ENCODE assay signal across 11 cellular contexts in the genomic region with DNA sequence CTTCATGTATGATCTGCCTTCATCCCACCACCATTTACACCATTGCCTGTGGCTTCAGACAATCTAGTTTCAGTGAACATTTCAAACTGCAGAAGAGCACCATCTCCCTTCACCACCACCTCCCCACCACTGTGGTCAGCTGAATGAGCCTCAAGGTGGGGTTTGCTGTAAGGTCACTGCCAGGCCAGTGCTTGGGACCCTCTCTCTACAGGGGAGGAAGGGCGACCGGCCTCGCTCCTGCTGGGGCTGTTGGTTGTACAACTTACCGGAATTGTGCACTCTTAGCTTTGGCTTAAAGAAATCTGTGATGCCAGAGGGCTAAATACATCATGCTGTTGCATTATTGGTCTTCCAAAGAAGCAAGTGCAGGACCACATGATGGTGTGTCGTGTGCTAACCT. TPM values are rescaled to one million over a fixed set of nuclear protein-coding genes. Genes with fewer than 3 reads are reported as not detected.
DNase-seq lines count a peak whose midpoint lies in the region; ATAC-seq and TF ChIP-seq lines count a peak whose summit lies in the region.
"Had no signal": no experiment of that assay in that cellular context is flagged by ENCODE, and none has a peak within 500 bp of the region (broad histone marks: within the 10 kb centered on the region; RNA-seq: fewer than 3 reads in every experiment).

No MANE protein-coding gene starts in this region.

- BruUV-seq in Calu3 (replicated peaks; lab: Mats Ljungman, UMichigan), result no TSS peak

- H3K27me3 ChIP-seq in Loucy (ENCODE audit: insufficient read depth, low read length, poor library complexity, severe bottlenecking), result no peaks in the 10 kb centered on the region
- no peaks in the 10 kb centered on the region for H3K27me3 ChIP-seq in osteoblast (ENCODE audit: insufficient read depth, low read length)

- CTCF ChIA-PET in Calu3 (lab: Charles Lee), result interaction anchor here (1.4 kb wide), 1 partner anchor 166 kb away, joined by 3 read pairs; no protein-coding TSS in a partner anchor

- peak overlapping the region; percentile 99 for H3K27ac ChIP-seq in osteoblast (ENCODE audit: low read depth, low read length)

- H3K9me2 ChIP-seq in Loucy (replicated peaks; ENCODE audit: low read depth, low read length), result no peaks in the 10 kb centered on the region

- no peaks in the 10 kb centered on the region for H3K27me3 Mint-ChIP-seq in Calu3 (ENCODE audit: unreplicated experiment)
- no peaks in the 10 kb centered on the region for H3K27me3 Mint-ChIP-seq in central memory CD8-positive, alpha-beta T cell

- H3K4me2 ChIP-seq in Loucy (ENCODE audit: low read depth, low read length, poor library complexity, severe bottlenecking), result peak overlapping the region; percentile 66
- H3K4me2 ChIP-seq in osteoblast (ENCODE audit: insufficient read depth, low read length), result peak overlapping the region; percentile 71

- peaks cover 72% of the 10 kb centered on the region for H3K36me3 Mint-ChIP-seq in Calu3 (ENCODE audit: insufficient read depth, unreplicated experiment)
- H3K36me3 Mint-ChIP-seq in central memory CD8-positive, alpha-beta T cell (ENCODE audit: insufficient read depth), result peaks cover 3% of the 10 kb centered on the region

- H3K4me1 ChIP-seq in Loucy (ENCODE audit: insufficient read depth, low read length, poor library complexity, severe bottlenecking), result peaks cover 40% of the 10 kb centered on the region
- H3K4me1 ChIP-seq in osteoblast (ENCODE audit: insufficient read depth, low read length), result peaks cover 59% of the 10 kb centered on the region

- H3K4me1 Mint-ChIP-seq in Calu3 (ENCODE audit: low read depth, unreplicated experiment), result peaks cover 68% of the 10 kb centered on the region
- H3K4me1 Mint-ChIP-seq in central memory CD8-positive, alpha-beta T cell, result peaks cover 57% of the 10 kb centered on the region

- no peaks in the 10 kb centered on the region for H3K9me3 ChIP-seq in Loucy (ENCODE audit: insufficient read depth, low read depth, low read length)
- H3K9me3 ChIP-seq in osteoblast (ENCODE audit: low read depth, low read length), result no peaks in the 10 kb centered on the region
- H3K9me3 ChIP-seq: thoracic aorta had no signal

- ATAC-seq in central memory CD8-positive, alpha-beta T cell (replicated peaks; ENCODE audit: extremely low read depth, poor library complexity, severe bottlenecking), result no peak
- ATAC-seq in GM21390 (IDR thresholded peaks at IDR 0.05; ENCODE audit: unreplicated experiment), result no peak

- H3K4me3 Mint-ChIP-seq in Calu3 (ENCODE audit: low read depth, unreplicated experiment), result peak overlapping the region; percentile 59
- no peak overlapping the region for H3K4me3 Mint-ChIP-seq in central memory CD8-positive, alpha-beta T cell

- H3K9me3 Mint-ChIP-seq in Calu3 (ENCODE audit: low read depth, unreplicated experiment), result no peaks in the 10 kb centered on the region
- no peaks in the 10 kb centered on the region for H3K9me3 Mint-ChIP-seq in central memory CD8-positive, alpha-beta T cell

- DNase-seq in Calu3 (no peak), osteoblast (ENCODE audit: insufficient read length, low spot score, missing footprints) (no peak), globus pallidus (ENCODE audit: low spot score) (no peak)
- no peak for DNase-seq in central memory CD8-positive, alpha-beta T cell (ENCODE audit: low spot score in 2 of 2)
- DNase-seq in stimulated activated CD4-positive, alpha-beta T cell treated with anti-CD3 and anti-CD28 coated beads, Interleukin-15, amount 100 ng/mL, for 24 hours, result no peak
- DNase-seq: activated CD8-positive, alpha-beta memory T cell treated with anti-CD3 and anti-CD28 coated beads, Interleukin-2, amount 50 U/mL, for 4 hours; NCI-H2171 treated with DMSO at 0.1 percent for 48 hours; T-helper 9 cell had no signal

- peaks cover 91% of the 10 kb centered on the region for H4K20me1 ChIP-seq in Loucy (ENCODE audit: insufficient read depth, low read length, poor library complexity, severe bottlenecking)
- no peaks in the 10 kb centered on the region for H4K20me1 ChIP-seq in osteoblast (ENCODE audit: insufficient read depth, low read length)

- H3K79me2 ChIP-seq in Loucy (ENCODE audit: insufficient read depth, low read length) (peaks cover 98% of the 10 kb centered on the region), osteoblast (ENCODE audit: insufficient read depth, low read length) (peaks cover 62% of the 10 kb centered on the region)

- TF ChIP-seq CTCF in Calu3 (IDR thresholded peaks at IDR 0.05; ENCODE audit: unreplicated experiment), result no peak
- TF ChIP-seq CTCF in Loucy (conservative IDR thresholded peaks at IDR 0.05; ENCODE audit: low read length), result no peak
- no peak for TF ChIP-seq CTCF in osteoblast (IDR thresholded peaks at IDR 0.05; ENCODE audit: extremely low read depth, low read depth, low read length)

- H2AFZ ChIP-seq in Loucy (ENCODE audit: low read length), result no peak overlapping the region
- no peak overlapping the region for H2AFZ ChIP-seq in osteoblast (ENCODE audit: low read length)

- H3K27ac Mint-ChIP-seq in Calu3 (ENCODE audit: unreplicated experiment), result peak overlapping the region; percentile 97
- H3K27ac Mint-ChIP-seq in central memory CD8-positive, alpha-beta T cell (ENCODE audit: low read depth), result peak overlapping the region; percentile 83

- peak overlapping the region; percentile 49 for H3K9ac ChIP-seq in Loucy (ENCODE audit: low read depth, low read length, poor library complexity, severe bottlenecking)

- H3K36me3 ChIP-seq in Loucy (ENCODE audit: insufficient read depth, low read length) (peaks cover 71% of the 10 kb centered on the region; the same call in 1 of the 2 replicates), osteoblast (ENCODE audit: insufficient read depth, low read length) (no peaks in the 10 kb centered on the region)
- H3K36me3 ChIP-seq: thoracic aorta had no signal

- intact Hi-C loops in Calu3 (cut with micrococcal nuclease; ENCODE audit: unreplicated experiment), result no loop called here

- peaks cover 9% of the 10 kb centered on the region; the same call in 1 of the 2 replicates for H3F3A ChIP-seq in Loucy (ENCODE audit: low read depth)

- H3K4me3 ChIP-seq in Loucy (ENCODE audit: low read length, poor library complexity, severe bottlenecking), result no peak overlapping the region
- H3K4me3 ChIP-seq in osteoblast (ENCODE audit: insufficient read depth, low read length), result no peak overlapping the region

RNA-seq across cellular contexts. Expression of gene PFKP, which starts 26.6 kb away (rescaled TPM):
- total RNA-seq in Calu3 (2022) (253 and 272 TPM in 2 replicates), osteoblast (71.6 and 80.0 TPM in 2 replicates)
